Comparison of ENCODE assay signal across 12 cellular contexts in genomic region chr15:64180235-64180824, GRCh38. TPM values are rescaled to one million over a fixed set of nuclear protein-coding genes. Genes with fewer than 3 reads are reported as not detected.
DNase-seq lines count a peak whose midpoint lies in the region; ATAC-seq, FAIRE-seq and TF ChIP-seq lines count a peak whose summit lies in the region.
"Had no signal": no experiment of that assay in that cellular context is flagged by ENCODE, and none has a peak within 500 bp of the region (broad histone marks: within the 10 kb centered on the region; RNA-seq: fewer than 3 reads in every experiment).

No MANE protein-coding gene starts in this region.

- H3K27me3 Mint-ChIP-seq in Calu3 (ENCODE audit: unreplicated experiment): no peaks in the 10 kb centered on the region

- no TSS peak for BruUV-seq in K562 (replicated peaks; lab: Mats Ljungman, UMichigan)
- BruUV-seq in Calu3 (replicated peaks; lab: Mats Ljungman, UMichigan): no TSS peak

- no peak for TF ChIP-seq RAD21 in K562 (CRISPR knock-in tag; conservative IDR thresholded peaks at IDR 0.05 in 1 of 2, IDR thresholded peaks at IDR 0.05 in 1 of 2)

- no peaks in the 10 kb centered on the region for H3K4me1 Mint-ChIP-seq in Calu3 (ENCODE audit: low read depth, unreplicated experiment)

- no peak overlapping the region for H3K27ac Mint-ChIP-seq in Calu3 (ENCODE audit: unreplicated experiment)

- TF ChIP-seq CTCF in K562 (IDR thresholded peaks at IDR 0.05 in 2 of 3, conservative IDR thresholded peaks at IDR 0.05 in 1 of 3; ENCODE audit: insufficient read depth in 2 of 3, low read depth in 1 of 3, low read length in 3 of 3) (no peak), Calu3 (IDR thresholded peaks at IDR 0.05; ENCODE audit: unreplicated experiment) (no peak)

- no peaks in the 10 kb centered on the region for H3K9me3 ChIP-seq in K562 (replicated peaks; ENCODE audit: control insufficient read depth, insufficient read depth, low read depth, low read length)

- no peaks in the 10 kb centered on the region for H3K9me3 Mint-ChIP-seq in Calu3 (ENCODE audit: low read depth, unreplicated experiment)

- no peak overlapping the region for H3K27ac ChIP-seq in K562 (ENCODE audit: extremely low read depth, low read depth, low read length)

- POLR2A ChIA-PET in K562 (lab: Yijun Ruan, JAX): interaction anchor here (1.3 to 3.3 kb wide), 3 partner anchors 9 to 17 kb away, joined by 5 to 11 read pairs (median 8); partner anchors contain the start of gene PPIB

- peak; percentile 80 for ATAC-seq in HG03175 (IDR thresholded peaks at IDR 0.05; ENCODE audit: unreplicated experiment)
- ATAC-seq in K562: no peak
- ATAC-seq in GM19351 (IDR thresholded peaks at IDR 0.05; ENCODE audit: unreplicated experiment): no peak

- H3K9me1 ChIP-seq in K562 (ENCODE audit: control insufficient read depth, insufficient read depth, low read length): no peaks in the 10 kb centered on the region

- in situ Hi-C loops in K562 (cut with MboI): no loop called here

- H3K9ac ChIP-seq in K562 (ENCODE audit: insufficient read depth in 1 of 2, low read depth in 2 of 2, low read length in 2 of 2): no peak overlapping the region

- peaks cover 5% of the 10 kb centered on the region for H3K36me3 Mint-ChIP-seq in Calu3 (ENCODE audit: insufficient read depth, unreplicated experiment)

- TF ChIP-seq EP300 in K562 (IDR thresholded peaks at IDR 0.05; ENCODE audit: low read length): no peak

- H3K4me2 ChIP-seq in K562 (ENCODE audit: insufficient read depth, low read length): no peak overlapping the region

- H3K27me3 ChIP-seq in K562 (ENCODE audit: control insufficient read depth in 2 of 2, insufficient read depth in 2 of 2, low read length in 2 of 2): no peaks in the 10 kb centered on the region

- FAIRE-seq in K562 (lab: Jason Lieb, UNC): no peak
- FAIRE-seq: astrocyte, kidney had no signal

- H3K36me3 ChIP-seq in K562 (ENCODE audit: control insufficient read depth, insufficient read depth, low read length): peaks cover 27% of the 10 kb centered on the region; the same call in 2 of the 3 replicates

- intact Hi-C loops in K562 (cut with micrococcal nuclease) (no loop called here), Calu3 (cut with micrococcal nuclease; ENCODE audit: unreplicated experiment) (no loop called here)

- no peaks in the 10 kb centered on the region for H3K79me2 ChIP-seq in K562 (ENCODE audit: control insufficient read depth, insufficient read depth, low read length)

- CTCF ChIA-PET in K562 (lab: Yijun Ruan, JAX; ENCODE audit: low intra/inter-chr PET ratio) (no interaction called here), Calu3 (lab: Charles Lee) (no interaction called here)

- no peaks in the 10 kb centered on the region for H4K20me1 ChIP-seq in K562 (replicated peaks; ENCODE audit: control insufficient read depth, insufficient read depth, low read length)

- no peak overlapping the region for H3K4me3 Mint-ChIP-seq in Calu3 (ENCODE audit: low read depth, unreplicated experiment)

- 73% methylated on average over 8 of the region's 8 CpGs for WGBS in K562 (ENCODE audit: insufficient coverage, low coverage, missing lambda C conversion rate)

- no peak for TF ChIP-seq POLR2A in K562 (conservative IDR thresholded peaks at IDR 0.05)

- H2AFZ ChIP-seq in K562 (ENCODE audit: low read depth, low read length): no peak overlapping the region

- DNase-seq in NCI-H2227 (lab: John Stamatoyannopoulos, UW; ENCODE audit: unreplicated experiment) (peak; percentile 27), NCI-H2227 treated with DMSO at 0.1 percent for 48 hours (lab: John Stamatoyannopoulos, UW) (no peak), K562 (ENCODE audit: extremely low read depth in 1 of 4, low spot score in 3 of 4) (no peak), retina (peak; percentile 14), midbrain (lab: John Stamatoyannopoulos, UW) (no peak), Calu3 (no peak)
- DNase-seq: kidney; NCI-H82; stimulated activated CD4-positive, alpha-beta T cell treated with anti-CD3 and anti-CD28 coated beads, Interleukin-2, amount 100 ng/mL, for 24 hours had no signal

- no peak overlapping the region for H3K4me3 ChIP-seq in K562

- peaks cover 0 to under 1% of the 10 kb centered on the region in 2 experiments; a peak in 1 of 5 replicates for H3K4me1 ChIP-seq in K562 (replicated peaks in 1 of 2; ENCODE audit: control insufficient read depth in 2 of 2, insufficient read depth in 2 of 2, low read length in 2 of 2)

TF ChIP-seq in K562, 482 proteins besides CTCF, POLR2A, EP300 and RAD21 (continues in another document):
- TF ChIP-seq ATF3 (IDR thresholded peaks at IDR 0.05) (peak; percentile 21; the same call in 1 of the 2 replicates), ATF3 (CRISPR knock-in tag; conservative IDR thresholded peaks at IDR 0.05) (no peak), ARNT (IDR thresholded peaks at IDR 0.05) (no peak), KLF13 (tag; IDR thresholded peaks at IDR 0.05; ENCODE audit: borderline replicate concordance, low read depth) (no peak), ARHGAP35 (IDR thresholded peaks at IDR 0.05; ENCODE audit: partially characterized antibody) (no peak), RBFOX2 (IDR thresholded peaks at IDR 0.05; ENCODE audit: low read depth, low read length) (no peak), RFX1 (IDR thresholded peaks at IDR 0.05) (peak; percentile 16; the same call in 1 of the 2 replicates), TOE1 (IDR thresholded peaks at IDR 0.05; ENCODE audit: borderline replicate concordance) (no peak), TOE1 (CRISPR knock-in tag; IDR thresholded peaks at IDR 0.05; ENCODE audit: borderline replicate concordance, low read depth) (no peak)

RNA-seq across cellular contexts. Expression of gene PPIB, which starts 17.5 kb away (rescaled TPM):
- total RNA-seq in K562 (2011; cell fraction: chromatin; rRNA removed; ENCODE audit: low replicate concordance): 284 and 466 TPM in 2 replicates
- total RNA-seq in K562 (2011; cell fraction: nucleolus; rRNA removed): 746 and 824 TPM in 2 replicates
- total RNA-seq in K562 (2011; cell fraction: nucleoplasm; rRNA removed): 510 and 682 TPM in 2 replicates
- 381 and 402 TPM in 2 replicates for total RNA-seq in K562 (2014; rRNA removed)
- total RNA-seq in K562 (2014; rRNA removed; fragmentation: Illumina TruSeq; extraction: Trizol): 258 and 306 TPM in 2 replicates
- 403 and 418 TPM in 2 replicates for total RNA-seq in K562 (2015; rRNA removed; fragmentation: Illumina TruSeq; extraction: Trizol)
- 374 and 413 TPM in 2 replicates for total RNA-seq in K562 (2021)
- polyA plus RNA-seq in K562 (2011; rRNA removed): 410 and 460 TPM in 2 replicates
- 455 and 489 TPM in 2 replicates for polyA plus RNA-seq in K562 (2011; cell fraction: cytosol; rRNA removed)
- 136 and 186 TPM in 2 replicates for polyA plus RNA-seq in K562 (2011; cell fraction: nucleus; rRNA removed)
- polyA plus RNA-seq in K562 (2012): 450 and 660 TPM in 2 replicates
- 535 and 580 TPM in 2 replicates for polyA plus RNA-seq in K562 (2014; fragmentation: Illumina TruSeq; extraction: Trizol)
- polyA plus RNA-seq in K562 (2014; fragmentation: Nextera tagmentation; extraction: Ambion mirVana): 100 to 1,000 TPM; 652 to 746 TPM
- polyA plus RNA-seq in K562 (2014; rRNA removed): 419 and 439 TPM in 2 replicates
- polyA minus RNA-seq in K562 (2011; rRNA and poly(A)+ RNA removed): 325 and 372 TPM in 2 replicates
- 155 and 164 TPM in 2 replicates for polyA minus RNA-seq in K562 (2011; cell fraction: cytosol; rRNA and poly(A)+ RNA removed)
- 27.5 and 54.3 TPM in 2 replicates for polyA minus RNA-seq in K562 (2011; cell fraction: nucleus; rRNA and poly(A)+ RNA removed)
- total RNA-seq in Calu3 (2022): 682 and 690 TPM in 2 replicates

RNA-seq across cellular contexts. Expression of gene SNX22, which starts 28.8 kb away (rescaled TPM):
- 2.8 and 8.7 TPM in 2 replicates for total RNA-seq in K562 (2011; cell fraction: chromatin; rRNA removed; ENCODE audit: low replicate concordance)
- total RNA-seq in K562 (2011; cell fraction: nucleolus; rRNA removed): 8.5 and 10.3 TPM in 2 replicates
- total RNA-seq in K562 (2011; cell fraction: nucleoplasm; rRNA removed): 4.7 and 5.8 TPM in 2 replicates
- 2.1 and 2.3 TPM in 2 replicates for total RNA-seq in K562 (2014; rRNA removed)
- 0.99 and 1.2 TPM in 2 replicates for total RNA-seq in K562 (2014; rRNA removed; fragmentation: Illumina TruSeq; extraction: Trizol)
- 1.1 and 1.2 TPM in 2 replicates for total RNA-seq in K562 (2015; rRNA removed; fragmentation: Illumina TruSeq; extraction: Trizol)
- 1.8 and 3.0 TPM in 2 replicates for total RNA-seq in K562 (2021)
- polyA plus RNA-seq in K562 (2011; rRNA removed): 0.89 and 0.91 TPM in 2 replicates
- 0.52 and 2.0 TPM in 2 replicates for polyA plus RNA-seq in K562 (2011; cell fraction: cytosol; rRNA removed)
- 4.2 and 8.3 TPM in 2 replicates for polyA plus RNA-seq in K562 (2011; cell fraction: nucleus; rRNA removed)
- 2.1 and 2.4 TPM in 2 replicates for polyA plus RNA-seq in K562 (2012)
- 0.98 and 1.3 TPM in 2 replicates for polyA plus RNA-seq in K562 (2014; fragmentation: Illumina TruSeq; extraction: Trizol)
- 1 to 10 TPM; 2.0 TPM for polyA plus RNA-seq in K562 (2014; fragmentation: Nextera tagmentation; extraction: Ambion mirVana)
- 1.7 and 2.0 TPM in 2 replicates for polyA plus RNA-seq in K562 (2014; rRNA removed)
- polyA minus RNA-seq in K562 (2011; rRNA and poly(A)+ RNA removed): 0.84 and 1.3 TPM in 2 replicates
- 0.67 and 0.73 TPM in 2 replicates for polyA minus RNA-seq in K562 (2011; cell fraction: cytosol; rRNA and poly(A)+ RNA removed)
- polyA minus RNA-seq in K562 (2011; cell fraction: nucleus; rRNA and poly(A)+ RNA removed): 4.8 and 5.0 TPM in 2 replicates
- total RNA-seq in Calu3 (2022): 1.3 and 1.6 TPM in 2 replicates

Comparison
In these comparisons a context has a peak if more than half of its experiments do, and no peak if none do; other contexts are left out.
1. DNase-seq: peak in NCI-H2227 (single experiment) and retina (single experiment); none in NCI-H2227 treated with DMSO at 0.1 percent for 48 hours (single experiment), K562 (0 of 4), midbrain (single experiment) and Calu3 (single experiment).